In the genomic region with DNA sequence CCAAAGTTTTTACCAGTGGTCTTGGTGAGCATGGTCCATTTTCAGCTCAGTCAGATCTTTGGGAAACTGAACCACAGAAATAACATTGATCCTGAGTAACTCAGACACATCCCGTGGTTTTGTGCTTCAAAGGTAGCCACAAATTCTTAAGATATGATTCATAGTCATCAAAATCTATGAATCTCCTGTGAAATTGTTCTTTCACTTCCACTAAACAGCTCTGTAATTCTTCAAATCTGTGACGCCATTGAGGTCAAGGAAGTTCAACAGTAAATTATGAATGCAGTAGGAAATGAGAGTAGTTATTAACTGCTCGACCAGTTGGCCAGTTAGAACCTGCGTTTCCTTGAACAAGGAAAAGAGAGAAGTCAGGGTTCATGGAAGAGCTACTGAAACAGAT, we compare ENCODE assay signal across 9 cellular contexts.
DNase-seq lines count a peak whose midpoint lies in the region; ATAC-seq lines count a peak whose summit lies in the region.
"Had no signal": no experiment of that assay in that cellular context is flagged by ENCODE, and none has a peak within 500 bp of the region (broad histone marks: within the 10 kb centered on the region; RNA-seq: fewer than 3 reads in every experiment).

No MANE protein-coding gene starts in this region.

- H3K9me3 Mint-ChIP-seq in activated CD8-positive, alpha-beta memory T cell treated with anti-CD3 and anti-CD28 coated beads, Interleukin-2, amount 10 ng/mL, durations not matched to agents 7 days and 5 days (ENCODE audit: low read depth) = peaks cover 2% of the 10 kb centered on the region
- H3K9me3 Mint-ChIP-seq in stimulated activated naive CD8-positive, alpha-beta T cell treated with anti-CD3 and anti-CD28 coated beads, Interleukin-15, amount 100 ng/mL, for 72 hours = peaks cover 12% of the 10 kb centered on the region in 2 donors

- no peaks in the 10 kb centered on the region for H3K36me3 ChIP-seq in effector memory CD4-positive, alpha-beta T cell (ENCODE audit: control insufficient read depth, insufficient read depth, low read length)

- ATAC-seq in activated CD8-positive, alpha-beta memory T cell treated with anti-CD3 and anti-CD28 coated beads, Interleukin-2, amount 10 ng/mL, durations not matched to agents 7 days and 5 days = peak; percentile 37
- ATAC-seq in stimulated activated naive CD8-positive, alpha-beta T cell treated with anti-CD3 and anti-CD28 coated beads, Interleukin-15, amount 100 ng/mL, for 72 hours = peak; percentile 56

- CTCF ChIA-PET in activated CD8-positive, alpha-beta memory T cell treated with anti-CD3 and anti-CD28 coated beads, Interleukin-2, amount 10 ng/mL, durations not matched to agents 7 days and 5 days (lab: Charles Lee) = interaction anchor here (0.8 to 2.0 kb wide), 3 partner anchors 97 to 151 kb away, joined by 3 to 7 read pairs (median 4); no protein-coding TSS in a partner anchor

- no peaks in the 10 kb centered on the region for H3K9me3 ChIP-seq in effector memory CD4-positive, alpha-beta T cell (ENCODE audit: control insufficient read depth, low read length)

- H3K27me3 ChIP-seq in effector memory CD4-positive, alpha-beta T cell (replicated peaks; ENCODE audit: control insufficient read depth, insufficient read depth, low read length, poor library complexity, severe bottlenecking) = no peaks in the 10 kb centered on the region

- DNase-seq in activated CD8-positive, alpha-beta memory T cell treated with anti-CD3 and anti-CD28 coated beads, Interleukin-2, amount 10 ng/mL, durations not matched to agents 7 days and 5 days = no peak
- no peak for DNase-seq in activated CD8-positive, alpha-beta memory T cell treated with anti-CD3 and anti-CD28 coated beads for 24 hours
- DNase-seq in HS-5 (ENCODE audit: low read depth) (peak; percentile 96), brain pericyte (ENCODE audit: low read depth, low spot score) (peak; percentile 50), HuH-7 (ENCODE audit: low spot score) (no peak)
- DNase-seq in stimulated activated naive CD8-positive, alpha-beta T cell treated with anti-CD3 and anti-CD28 coated beads, Interleukin-15, amount 100 ng/mL, for 72 hours = peak in 1 of 2 donors; percentile 11
- no peak for DNase-seq in effector memory CD4-positive, alpha-beta T cell
- no peak for DNase-seq in effector CD4-positive, alpha-beta T cell

- peaks cover 19% of the 10 kb centered on the region for H3K36me3 Mint-ChIP-seq in activated CD8-positive, alpha-beta memory T cell treated with anti-CD3 and anti-CD28 coated beads, Interleukin-2, amount 10 ng/mL, durations not matched to agents 7 days and 5 days

- no peaks in the 10 kb centered on the region for H3K4me1 ChIP-seq in effector memory CD4-positive, alpha-beta T cell (ENCODE audit: control insufficient read depth, insufficient read depth, low read length, poor library complexity, severe bottlenecking)

- H3K4me3 ChIP-seq in effector memory CD4-positive, alpha-beta T cell (ENCODE audit: insufficient read depth, low read depth, low read length, poor library complexity, severe bottlenecking) = no peak overlapping the region
- H3K4me3 ChIP-seq: SK-N-MC had no signal

- H3K27me3 Mint-ChIP-seq in activated CD8-positive, alpha-beta memory T cell treated with anti-CD3 and anti-CD28 coated beads, Interleukin-2, amount 10 ng/mL, durations not matched to agents 7 days and 5 days = no peaks in the 10 kb centered on the region
- H3K27me3 Mint-ChIP-seq in stimulated activated naive CD8-positive, alpha-beta T cell treated with anti-CD3 and anti-CD28 coated beads, Interleukin-15, amount 100 ng/mL, for 72 hours = no peaks in the 10 kb centered on the region

- H3K27ac ChIP-seq in effector memory CD4-positive, alpha-beta T cell (ENCODE audit: insufficient read depth, low read length, poor library complexity, severe bottlenecking) = no peak overlapping the region
- H3K27ac ChIP-seq: SK-N-MC had no signal

- peak overlapping the region; percentile 22 for H3K27ac Mint-ChIP-seq in activated CD8-positive, alpha-beta memory T cell treated with anti-CD3 and anti-CD28 coated beads, Interleukin-2, amount 10 ng/mL, durations not matched to agents 7 days and 5 days
- H3K27ac Mint-ChIP-seq in stimulated activated naive CD8-positive, alpha-beta T cell treated with anti-CD3 and anti-CD28 coated beads, Interleukin-15, amount 100 ng/mL, for 72 hours = peak overlapping the region in 1 of 2 donors; percentile 4

- H3K4me3 Mint-ChIP-seq in activated CD8-positive, alpha-beta memory T cell treated with anti-CD3 and anti-CD28 coated beads, Interleukin-2, amount 10 ng/mL, durations not matched to agents 7 days and 5 days = no peak overlapping the region
- no peak overlapping the region for H3K4me3 Mint-ChIP-seq in stimulated activated naive CD8-positive, alpha-beta T cell treated with anti-CD3 and anti-CD28 coated beads, Interleukin-15, amount 100 ng/mL, for 72 hours

- H3K4me1 Mint-ChIP-seq in activated CD8-positive, alpha-beta memory T cell treated with anti-CD3 and anti-CD28 coated beads, Interleukin-2, amount 10 ng/mL, durations not matched to agents 7 days and 5 days = peaks cover 50% of the 10 kb centered on the region
- peaks cover 31% of the 10 kb centered on the region for H3K4me1 Mint-ChIP-seq in stimulated activated naive CD8-positive, alpha-beta T cell treated with anti-CD3 and anti-CD28 coated beads, Interleukin-15, amount 100 ng/mL, for 72 hours

Comparison
In these comparisons a context has a peak if more than half of its experiments do, and no peak if none do; other contexts are left out.
1. DNase-seq: peak in HS-5 (single experiment) and brain pericyte (single experiment); none in activated CD8-positive, alpha-beta memory T cell treated with anti-CD3 and anti-CD28 coated beads, Interleukin-2, amount 10 ng/mL, durations not matched to agents 7 days and 5 days (single experiment), activated CD8-positive, alpha-beta memory T cell treated with anti-CD3 and anti-CD28 coated beads for 24 hours (single experiment), effector memory CD4-positive, alpha-beta T cell (0 of 3), HuH-7 (single experiment) and effector CD4-positive, alpha-beta T cell (single experiment).